Comparison of ENCODE assay signal across 9 cellular contexts in genomic region chr15:75508741-75509532, GRCh38. TPM values are rescaled to one million over a fixed set of nuclear protein-coding genes. Genes with fewer than 3 reads are reported as not detected.
DNase-seq lines count a peak whose midpoint lies in the region; ATAC-seq and TF ChIP-seq lines count a peak whose summit lies in the region.
"Had no signal": no experiment of that assay in that cellular context is flagged by ENCODE, and none has a peak within 500 bp of the region (broad histone marks: within the 10 kb centered on the region; RNA-seq: fewer than 3 reads in every experiment).

No MANE protein-coding gene starts in this region.

- no peaks in the 10 kb centered on the region for H3K79me2 ChIP-seq in OCI-LY7 (ENCODE audit: insufficient read depth, low read depth, low read length)

- H3K4me2 ChIP-seq in OCI-LY7 (ENCODE audit: low read length) = no peak overlapping the region

- ATAC-seq in HG02885 (IDR thresholded peaks at IDR 0.05; ENCODE audit: poor library complexity, unreplicated experiment) = no peak
- no peak for ATAC-seq in GM21423 (IDR thresholded peaks at IDR 0.05; ENCODE audit: unreplicated experiment)

- no peaks in the 10 kb centered on the region for H3K27me3 Mint-ChIP-seq in neural crest cell (ENCODE audit: low read depth)

- H2AFZ ChIP-seq in OCI-LY7 (ENCODE audit: low read length) = no peak overlapping the region

- intact Hi-C loops in OCI-LY7 (cut with micrococcal nuclease; ENCODE audit: unreplicated experiment) = loop anchor here (5.0 kb wide), 1 partner anchor 173 kb away; no protein-coding TSS in a partner anchor

- no peaks in the 10 kb centered on the region for H3K4me1 ChIP-seq in OCI-LY7 (ENCODE audit: insufficient read depth, low read length, poor library complexity, severe bottlenecking)

- BruUV-seq in OCI-LY7 (replicated peaks; lab: Mats Ljungman, UMichigan) = no TSS peak

- no peaks in the 10 kb centered on the region for H3K9me2 ChIP-seq in OCI-LY7 (ENCODE audit: insufficient read depth, low read length)

- peaks cover 50% of the 10 kb centered on the region for H3K36me3 ChIP-seq in OCI-LY7 (ENCODE audit: insufficient read depth, low read length)

- H3K4me3 ChIP-seq in OCI-LY7 (ENCODE audit: low read depth, low read length, poor library complexity, severe bottlenecking) = no peak overlapping the region

- peaks cover 23% of the 10 kb centered on the region for H3K36me3 Mint-ChIP-seq in neural crest cell (ENCODE audit: low read depth)

- POLR2A ChIA-PET in OCI-LY7 (lab: Charles Lee) = interaction anchor here (0.7 to 1.3 kb wide), 3 partner anchors 16 to 640 kb away, joined by 3 to 4 read pairs (median 4); no protein-coding TSS in a partner anchor

- H3K27ac ChIP-seq in OCI-LY7 (ENCODE audit: low read depth, low read length, poor library complexity, severe bottlenecking) = no peak overlapping the region

- no peak overlapping the region for H3K27ac Mint-ChIP-seq in neural crest cell (ENCODE audit: unreplicated experiment)

- H3K4me1 Mint-ChIP-seq in neural crest cell = no peaks in the 10 kb centered on the region

- CTCF ChIA-PET in OCI-LY7 (lab: Charles Lee; ENCODE audit: unreplicated experiment) = interaction anchor here (0.5 kb wide), 1 partner anchor 57 kb away, joined by 13 read pairs; the partner anchor contains the start of gene SIN3A

- DNase-seq in AG08395 (ENCODE audit: low spot score) = peak; percentile 43
- peak; percentile 15 for DNase-seq in GM04504 (ENCODE audit: low read depth)
- DNase-seq in OCI-LY7 (ENCODE audit: low spot score) = peak; percentile 48
- DNase-seq in dermis blood vessel endothelial cell = peak; percentile 73
- no peak for DNase-seq in neural crest cell (ENCODE audit: low read depth, low spot score)
- DNase-seq in NK-92 (lab: John Stamatoyannopoulos, UW; ENCODE audit: unreplicated experiment) = no peak
- DNase-seq: left cardiac atrium had no signal

- no peaks in the 10 kb centered on the region for H4K20me1 ChIP-seq in OCI-LY7 (ENCODE audit: insufficient read depth, low read length)

- H3K4me3 Mint-ChIP-seq in neural crest cell = no peak overlapping the region

- no peaks in the 10 kb centered on the region for H3K9me3 ChIP-seq in OCI-LY7 (ENCODE audit: low read length)

- TF ChIP-seq CTCF in OCI-LY7 (conservative IDR thresholded peaks at IDR 0.05; ENCODE audit: low read length) = peak; percentile 76
- peak; percentile 65 for TF ChIP-seq CTCF in neural crest cell (conservative IDR thresholded peaks at IDR 0.05)

- H3K9me3 Mint-ChIP-seq in neural crest cell = peaks cover 3% of the 10 kb centered on the region

RNA-seq across cellular contexts. Expression of gene SIN3A, which starts 57.4 kb away (rescaled TPM):
- 38.4 and 44.2 TPM in 2 replicates for total RNA-seq in OCI-LY7 (2014; rRNA removed; shearing (Covaris generic))
- total RNA-seq in OCI-LY7 (2022) = 103 and 112 TPM in 2 replicates
- 32.0 and 40.8 TPM in 2 replicates for total RNA-seq in dermis blood vessel endothelial cell
- total RNA-seq in neural crest cell = 92.2 and 97.4 TPM in 2 replicates

Comparison
In these comparisons a context has a peak if more than half of its experiments do, and no peak if none do; other contexts are left out.
1. DNase-seq: peak in AG08395 (single experiment), GM04504 (single experiment), OCI-LY7 (single experiment) and dermis blood vessel endothelial cell (single experiment); none in neural crest cell (single experiment) and NK-92 (single experiment).